15 cellular contexts compared by ENCODE assay signal in the genomic region with DNA sequence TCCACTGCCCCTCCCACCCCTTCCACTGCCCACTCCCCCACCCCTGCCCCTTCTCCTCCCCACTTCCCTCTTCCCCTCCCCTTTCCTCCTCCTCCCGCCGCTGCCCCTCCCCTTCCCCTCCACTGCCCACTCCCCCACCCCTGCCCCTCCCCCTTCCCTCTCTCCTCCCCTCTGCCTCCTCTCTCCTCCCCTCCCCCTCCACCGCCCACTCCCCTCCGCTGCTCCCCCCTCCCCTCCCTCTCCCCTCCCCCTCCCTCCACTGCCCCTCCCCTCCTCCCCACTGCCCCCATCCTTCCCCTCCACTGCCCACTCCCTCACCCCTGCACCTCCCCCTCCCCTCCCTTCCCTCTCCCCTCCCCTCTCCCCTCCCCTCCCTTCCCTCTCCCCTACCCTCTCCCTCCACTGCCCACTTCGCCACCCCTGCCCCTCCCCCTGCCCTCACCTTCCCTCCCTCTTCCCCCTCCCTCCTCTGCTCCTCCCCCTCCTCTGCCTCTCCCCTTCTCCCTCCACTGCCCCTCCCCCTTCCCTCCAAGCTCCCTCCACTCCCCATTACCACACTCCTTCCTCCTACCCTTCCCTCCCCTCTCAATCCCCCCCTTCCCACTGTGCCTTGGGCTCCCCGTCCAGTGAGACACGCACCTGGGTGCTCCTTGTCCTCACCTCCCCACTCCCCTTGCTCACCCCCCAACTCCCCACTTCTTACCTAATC. TPM values are rescaled to one million over a fixed set of nuclear protein-coding genes. Genes with fewer than 3 reads are reported as not detected.
"Had no signal": no experiment of that assay in that cellular context is flagged by ENCODE, and none has a peak within 500 bp of the region (broad histone marks: within the 10 kb centered on the region; RNA-seq: fewer than 3 reads in every experiment).

No MANE protein-coding gene starts in this region.

- H3K36me3 ChIP-seq: colonic mucosa, neutrophil, suprapubic skin had no signal

- H3K4me1 ChIP-seq: colonic mucosa had no signal

- H3K27ac ChIP-seq: colonic mucosa, neutrophil, suprapubic skin had no signal

- H3K4me3 ChIP-seq: colonic mucosa, mucosa of descending colon, suprapubic skin had no signal

- H3K9me3 ChIP-seq: colonic mucosa, mucosa of descending colon, neutrophil, suprapubic skin had no signal

- ATAC-seq: naive thymus-derived CD4-positive, alpha-beta T cell had no signal

- DNase-seq: activated CD4-positive, alpha-beta T cell treated with anti-CD3 and anti-CD28 coated beads for 1 hour; activated CD4-positive, alpha-beta T cell treated with anti-CD3 and anti-CD28 coated beads, Interleukin-2, amount 50 U/mL, for 4 hours; central memory CD4-positive, alpha-beta T cell; immature natural killer cell; naive thymus-derived CD4-positive, alpha-beta T cell; small intestine; T-helper 9 cell; trophoblast cell had no signal

RNA-seq across cellular contexts. Expression of a gene that starts 36.9 kb away (rescaled TPM):
- total RNA-seq: activated naive CD4-positive, alpha-beta T cell treated with anti-CD3 and anti-CD28 coated beads, Interleukin-2, amount 50 U/mL, for 72 hours; activated T-helper 2 cell treated with anti-CD3 and anti-CD28 coated beads, Interferon-gamma antibody, Interleukin-2, Interleukin-4, amounts not matched to agents 10 μg/mL and 5 μg/mL and 100 μg/mL, durations not matched to agents 14 hours and 24 hours and 36 hours; esophagus mucosa; mucosa of descending colon; naive thymus-derived CD4-positive, alpha-beta T cell; suprapubic skin had no signal
